In the genomic region with DNA sequence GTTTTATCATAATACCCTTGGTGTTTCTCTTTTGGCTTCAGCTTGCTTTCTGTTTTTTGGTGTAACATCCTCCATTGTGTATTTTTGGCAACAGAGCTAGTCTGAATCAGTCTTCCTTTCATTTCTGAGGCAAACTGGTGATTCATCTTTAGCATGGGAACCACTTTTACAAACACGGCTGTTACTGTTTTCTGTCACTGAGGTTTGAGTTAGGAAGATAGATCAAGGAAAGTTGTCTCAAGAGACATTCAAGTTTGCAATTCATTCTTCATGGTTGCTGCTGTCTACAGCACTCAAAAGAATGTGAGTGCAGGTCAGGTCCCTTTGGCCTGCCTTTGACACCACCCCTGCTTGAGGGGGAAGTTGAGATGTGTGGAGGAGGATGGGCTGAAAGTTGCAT, we compare ENCODE assay signal across 8 cellular contexts.
DNase-seq lines count a peak whose midpoint lies in the region; ATAC-seq and TF ChIP-seq lines count a peak whose summit lies in the region.

No MANE protein-coding gene starts in this region.

- H3K9me3 ChIP-seq in KOPT-K1 (ENCODE audit: insufficient read depth, low read length, poor library complexity, severe bottlenecking) = no peaks in the 10 kb centered on the region

- H3K4me1 Mint-ChIP-seq in stimulated activated effector memory CD8-positive, alpha-beta T cell treated with anti-CD3 and anti-CD28 coated beads, Interleukin-12 subunit alpha, Interleukin-12 subunit beta, amount 100 ng/mL, for 72 hours = peaks cover 15% of the 10 kb centered on the region

- H3K36me3 Mint-ChIP-seq in stimulated activated effector memory CD8-positive, alpha-beta T cell treated with anti-CD3 and anti-CD28 coated beads, Interleukin-12 subunit alpha, Interleukin-12 subunit beta, amount 100 ng/mL, for 72 hours = no peaks in the 10 kb centered on the region

- H3K9me3 Mint-ChIP-seq in stimulated activated effector memory CD8-positive, alpha-beta T cell treated with anti-CD3 and anti-CD28 coated beads, Interleukin-12 subunit alpha, Interleukin-12 subunit beta, amount 100 ng/mL, for 72 hours = no peaks in the 10 kb centered on the region

- TF ChIP-seq CTCF in cardiac fibroblast (IDR thresholded peaks at IDR 0.05; ENCODE audit: low read depth, low read length) = no peak

- no peak overlapping the region for H3K4me3 Mint-ChIP-seq in stimulated activated effector memory CD8-positive, alpha-beta T cell treated with anti-CD3 and anti-CD28 coated beads, Interleukin-12 subunit alpha, Interleukin-12 subunit beta, amount 100 ng/mL, for 72 hours

- no peaks in the 10 kb centered on the region for H3K36me3 ChIP-seq in KOPT-K1 (ENCODE audit: insufficient read depth, low read length)

- DNase-seq in cardiac fibroblast (ENCODE audit: low read depth in 2 of 2) (peak; percentile 80 to 90), HuH-7 (ENCODE audit: low spot score) (no peak), DMS79 (lab: John Stamatoyannopoulos, UW) (no peak)
- DNase-seq in stimulated activated effector memory CD8-positive, alpha-beta T cell treated with anti-CD3 and anti-CD28 coated beads, Interleukin-12 subunit alpha, Interleukin-12 subunit beta, amount 100 ng/mL, for 72 hours (ENCODE audit: low spot score in 2 of 2) = no peak

- H3K27ac ChIP-seq in KOPT-K1 (ENCODE audit: low read depth, low read length, poor library complexity, severe bottlenecking) = peak overlapping the region; percentile 48

- H3K4me3 ChIP-seq in cardiac fibroblast (replicated peaks in 1 of 2; ENCODE audit: low read depth in 2 of 2, low read length in 2 of 2) = no peak overlapping the region

- ATAC-seq in GM21390 (IDR thresholded peaks at IDR 0.05; ENCODE audit: unreplicated experiment) = peak; percentile 78
- peak; percentile 92 for ATAC-seq in stimulated activated effector memory CD8-positive, alpha-beta T cell treated with anti-CD3 and anti-CD28 coated beads, Interleukin-12 subunit alpha, Interleukin-12 subunit beta, amount 100 ng/mL, for 72 hours
- ATAC-seq in GM21381 (IDR thresholded peaks at IDR 0.05; ENCODE audit: unreplicated experiment) = no peak
- no peak for ATAC-seq in HG02798 (IDR thresholded peaks at IDR 0.05; ENCODE audit: poor library complexity, unreplicated experiment)

- peak overlapping the region; percentile 9 for H3K27ac Mint-ChIP-seq in stimulated activated effector memory CD8-positive, alpha-beta T cell treated with anti-CD3 and anti-CD28 coated beads, Interleukin-12 subunit alpha, Interleukin-12 subunit beta, amount 100 ng/mL, for 72 hours

Comparison
In these comparisons a context has a peak if more than half of its experiments do, and no peak if none do; other contexts are left out.
1. ATAC-seq: peak in GM21390 (single experiment) and stimulated activated effector memory CD8-positive, alpha-beta T cell treated with anti-CD3 and anti-CD28 coated beads, Interleukin-12 subunit alpha, Interleukin-12 subunit beta, amount 100 ng/mL, for 72 hours (single experiment); none in GM21381 (single experiment) and HG02798 (single experiment).
2. DNase-seq: peak in cardiac fibroblast (2 of 2); none in stimulated activated effector memory CD8-positive, alpha-beta T cell treated with anti-CD3 and anti-CD28 coated beads, Interleukin-12 subunit alpha, Interleukin-12 subunit beta, amount 100 ng/mL, for 72 hours (0 of 2), HuH-7 (single experiment) and DMS79 (single experiment).